Comparison of ENCODE assay signal across 13 cellular contexts in genomic region chr6:11276228-11276627, GRCh38. TPM values are rescaled to one million over a fixed set of nuclear protein-coding genes. Genes with fewer than 3 reads are reported as not detected.
DNase-seq lines count a peak whose midpoint lies in the region; ATAC-seq, FAIRE-seq and TF ChIP-seq lines count a peak whose summit lies in the region.
"Had no signal": no experiment of that assay in that cellular context is flagged by ENCODE, and none has a peak within 500 bp of the region (broad histone marks: within the 10 kb centered on the region; RNA-seq: fewer than 3 reads in every experiment).

No MANE protein-coding gene starts in this region.

- in situ Hi-C loops in HepG2 (cut with HindIII; ENCODE audit: extremely low pct_ligation_motif_present, low pct_unique_long_range_greater_than_20kb): no loop called here
- in situ Hi-C loops in mammary epithelial cell (cut with MboI; ENCODE audit: low sequenced_read_pairs in 2 of 2): no loop called here

- TF ChIP-seq CTCF in HepG2 (CRISPR knock-in tag; IDR thresholded peaks at IDR 0.05) (no peak), right lobe of liver (IDR thresholded peaks at IDR 0.05) (no peak), WTC11 (IDR thresholded peaks at IDR 0.05) (no peak), upper lobe of right lung (IDR thresholded peaks at IDR 0.05) (no peak), mammary epithelial cell (conservative IDR thresholded peaks at IDR 0.05 in 1 of 2, IDR thresholded peaks at IDR 0.05 in 1 of 2; ENCODE audit: extremely low read depth in 1 of 2, insufficient read depth in 1 of 2, low read depth in 1 of 2, low read length in 2 of 2) (no peak)

- dilution Hi-C loops in mammary epithelial cell (cut with HindIII; ENCODE audit: low sequenced_read_pairs): no loop called here

- no peak overlapping the region for H3K18ac ChIP-seq in mesenchymal stem cell (ENCODE audit: low read depth in 1 of 2, low read length in 2 of 2)

- BruUV-seq in HepG2 (replicated peaks; lab: Mats Ljungman, UMichigan) (no TSS peak), mammary epithelial cell (replicated peaks; lab: Mats Ljungman, UMichigan) (no TSS peak)

- H3K4me3 Mint-ChIP-seq in WTC11: no peak overlapping the region

- no peaks in the 10 kb centered on the region for H3K36me3 Mint-ChIP-seq in WTC11

- no peaks in the 10 kb centered on the region for H3K79me1 ChIP-seq in mesenchymal stem cell (replicated peaks; ENCODE audit: low read length, poor library complexity, severe bottlenecking)

- H2AFZ ChIP-seq in HepG2 (ENCODE audit: low read length): no peak overlapping the region
- no peak overlapping the region for H2AFZ ChIP-seq in mesenchymal stem cell (ENCODE audit: low read depth, low read length)
- H2AFZ ChIP-seq in mammary epithelial cell (ENCODE audit: low read depth, low read length): no peak overlapping the region

- H3K14ac ChIP-seq in mesenchymal stem cell (ENCODE audit: low read length in 2 of 2): no peak overlapping the region

- no peak for DNase-seq in HepG2 (ENCODE audit: low spot score)
- no peak for DNase-seq in right lobe of liver
- no peak for DNase-seq in WTC11 (ENCODE audit: low spot score)
- no peak for DNase-seq in mesenchymal stem cell
- DNase-seq in upper lobe of right lung: no peak
- DNase-seq in mammary epithelial cell: no peak
- DNase-seq in ureter (ENCODE audit: low spot score): no peak
- DNase-seq: MG63, NCI-H187, NCI-H446 treated with DMSO at 0.1 percent for 48 hours had no signal

- H4K20me1 ChIP-seq in HepG2 (ENCODE audit: insufficient read depth, low read length) (no peaks in the 10 kb centered on the region), mammary epithelial cell (ENCODE audit: insufficient read depth, low read length) (no peaks in the 10 kb centered on the region)

- no peak overlapping the region for H2BK120ac ChIP-seq in mesenchymal stem cell (ENCODE audit: low read depth, low read length)

- H3K4me1 ChIP-seq in HepG2 (ENCODE audit: insufficient read depth, low read length) (peaks cover 70% of the 10 kb centered on the region), right lobe of liver (peaks cover 0 to 12% (median 0%) of the 10 kb centered on the region in 4 donors), mesenchymal stem cell (ENCODE audit: control insufficient read depth, insufficient read depth, low read depth, low read length) (peaks cover 18% of the 10 kb centered on the region), upper lobe of right lung (peaks cover 65% of the 10 kb centered on the region), mammary epithelial cell (ENCODE audit: insufficient read depth, low read length) (peaks cover 22% of the 10 kb centered on the region)

- peak overlapping the region; percentile 55; the same call in 1 of the 2 replicates for H3K27ac Mint-ChIP-seq in WTC11

- H3K4me1 Mint-ChIP-seq in WTC11: peaks cover 40% of the 10 kb centered on the region

- no peaks in the 10 kb centered on the region for H3K79me2 ChIP-seq in HepG2 (ENCODE audit: insufficient read depth, low read length)
- no peaks in the 10 kb centered on the region for H3K79me2 ChIP-seq in mammary epithelial cell (ENCODE audit: insufficient read depth, low read length)

- TF ChIP-seq RAD21 in HepG2 (CRISPR knock-in tag; IDR thresholded peaks at IDR 0.05): no peak

- TF ChIP-seq EP300 in HepG2 (IDR thresholded peaks at IDR 0.05; ENCODE audit: low read depth in 2 of 2, low read length in 2 of 2) (no peak), HepG2 (CRISPR knock-in tag; IDR thresholded peaks at IDR 0.05; ENCODE audit: borderline replicate concordance) (no peak)

- no peak overlapping the region for H3K9ac ChIP-seq in HepG2 (ENCODE audit: insufficient read depth, low read depth, low read length)
- H3K9ac ChIP-seq in mesenchymal stem cell (ENCODE audit: low read length): no peak overlapping the region
- no peak overlapping the region for H3K9ac ChIP-seq in mammary epithelial cell (ENCODE audit: insufficient read depth, low read length)

- WGBS in HepG2 (ENCODE audit: low lambda C conversion rate): 96% methylated on average over 8 of the region's 8 CpGs
- 97% methylated on average over 7 of the region's 8 CpGs for WGBS in right lobe of liver (ENCODE audit: insufficient coverage, low coverage, low lambda C conversion rate, missing lambda C conversion rate)
- WGBS in mesenchymal stem cell: 95% methylated on average over 8 of the region's 8 CpGs
- 98% methylated on average over 8 of the region's 8 CpGs for WGBS in mammary epithelial cell (ENCODE audit: low coverage, missing lambda C conversion rate)

- H3K4me2 ChIP-seq in HepG2 (ENCODE audit: low read depth, low read length) (0 out of 2 replicates have a peak overlapping the region, but pooled peaks have one; percentile 45), mesenchymal stem cell (ENCODE audit: low read length, poor library complexity, severe bottlenecking) (no peak overlapping the region), mammary epithelial cell (ENCODE audit: insufficient read depth, low read depth, low read length) (no peak overlapping the region)

- H3K4ac ChIP-seq in mesenchymal stem cell (ENCODE audit: low read depth in 1 of 2, low read length in 2 of 2): no peak overlapping the region

- no peaks in the 10 kb centered on the region for H3K27me3 Mint-ChIP-seq in WTC11 (ENCODE audit: low read depth)

- no peak overlapping the region for H2BK15ac ChIP-seq in mesenchymal stem cell (ENCODE audit: low read depth, poor library complexity, severe bottlenecking)

- H3K4me3 ChIP-seq in HepG2 (replicated peaks in 1 of 3; ENCODE audit: insufficient read depth in 1 of 3, low read depth in 2 of 3, low read length in 3 of 3): no peak overlapping the region
- no peak overlapping the region for H3K4me3 ChIP-seq in right lobe of liver
- no peak overlapping the region for H3K4me3 ChIP-seq in mesenchymal stem cell (ENCODE audit: insufficient read depth in 1 of 2, low read depth in 1 of 2, low read length in 2 of 2)
- no peak overlapping the region for H3K4me3 ChIP-seq in upper lobe of right lung
- no peak overlapping the region for H3K4me3 ChIP-seq in mammary epithelial cell (replicated peaks in 1 of 3; ENCODE audit: insufficient read depth in 1 of 3, low read depth in 2 of 3, low read length in 3 of 3)
- H3K4me3 ChIP-seq: HAP-1, MG63 had no signal

- H3K9me3 ChIP-seq in HepG2 (ENCODE audit: low read length) (no peaks in the 10 kb centered on the region), right lobe of liver (no peaks in the 10 kb centered on the region), mesenchymal stem cell (ENCODE audit: control insufficient read depth, low read length) (no peaks in the 10 kb centered on the region), upper lobe of right lung (no peaks in the 10 kb centered on the region), mammary epithelial cell (replicated peaks; ENCODE audit: insufficient read depth, low read length) (no peaks in the 10 kb centered on the region)
- H3K9me3 ChIP-seq: HAP-1, MG63 had no signal

- ATAC-seq in HepG2 (peak; percentile 10; the same call in 1 of the 3 replicates), right lobe of liver (no peak), WTC11 (no peak), upper lobe of right lung (no peak), HG02973 (IDR thresholded peaks at IDR 0.05; ENCODE audit: unreplicated experiment) (no peak)

- H2BK5ac ChIP-seq in mesenchymal stem cell (ENCODE audit: low read depth, low read length, poor library complexity, severe bottlenecking): no peak overlapping the region

- CTCF ChIA-PET in HepG2 (lab: Yijun Ruan, JAX; ENCODE audit: low intra/inter-chr PET ratio, low total read pairs): no interaction called here
- CTCF ChIA-PET in WTC11 (lab: Charles Lee): interaction anchor here (1.6 kb wide), 2 partner anchors 34 to 106 kb away, joined by 3 to 6 read pairs; no protein-coding TSS in a partner anchor
- CTCF ChIA-PET in mammary epithelial cell (lab: Charles Lee; ENCODE audit: low non-redundant PET): no interaction called here

- peak overlapping the region; percentile 43 for H4K91ac ChIP-seq in mesenchymal stem cell (ENCODE audit: low read length)

- POLR2A ChIA-PET in HepG2 (lab: Yijun Ruan, JAX): interaction anchor here (1.3 to 3.5 kb wide), 8 partner anchors 13 to 91 kb away, joined by 3 to 18 read pairs (median 8); partner anchors contain the start of gene NEDD9
- POLR2A ChIA-PET in WTC11 (lab: Charles Lee): interaction anchor here (2.2 kb wide), 1 partner anchor 34 kb away, joined by 10 read pairs; no protein-coding TSS in a partner anchor

- TF ChIP-seq POLR2A in HepG2 (IDR thresholded peaks at IDR 0.05; ENCODE audit: insufficient read depth in 1 of 2, low read depth in 2 of 2, low read length in 2 of 2): no peak
- TF ChIP-seq POLR2A in right lobe of liver (IDR thresholded peaks at IDR 0.05): no peak

- H3K36me3 ChIP-seq in HepG2 (replicated peaks in 1 of 2; ENCODE audit: control insufficient read depth in 1 of 2, insufficient read depth in 2 of 2, low read length in 2 of 2) (no peaks in the 10 kb centered on the region), right lobe of liver (no peaks in the 10 kb centered on the region), mesenchymal stem cell (ENCODE audit: control insufficient read depth in 1 of 2, insufficient read depth in 2 of 2, low read depth in 1 of 2, low read length in 2 of 2) (no peaks in the 10 kb centered on the region), upper lobe of right lung (no peaks in the 10 kb centered on the region), mammary epithelial cell (ENCODE audit: insufficient read depth, low read length) (no peaks in the 10 kb centered on the region)
- H3K36me3 ChIP-seq: HAP-1, MG63 had no signal

- H2BK12ac ChIP-seq in mesenchymal stem cell (ENCODE audit: low read length in 2 of 2): peak overlapping the region in 1 of 2 experiments; percentile 69

- intact Hi-C loops in HepG2 (cut with micrococcal nuclease; ENCODE audit: unreplicated experiment) (loop anchor here (2.0 kb wide), 2 partner anchors 43 to 91 kb away; partner anchors contain the start of gene NEDD9), right lobe of liver (cut with DNase I) (loop anchor here in 1 of 2 donors (5.0 kb wide), 1 partner anchor 151 kb away; no protein-coding TSS in a partner anchor), upper lobe of right lung (cut with DNase I) (no loop called here), mammary epithelial cell (cut with micrococcal nuclease) (loop anchor here (5.0 kb wide), 1 partner anchor 41 kb away; no protein-coding TSS in a partner anchor)

- H3K27me3 ChIP-seq in HepG2 (ENCODE audit: control insufficient read depth in 1 of 2, insufficient read depth in 2 of 2, low read length in 2 of 2) (no peaks in the 10 kb centered on the region), right lobe of liver (no peaks in the 10 kb centered on the region), mesenchymal stem cell (ENCODE audit: control insufficient read depth in 1 of 2, insufficient read depth in 1 of 2, low read length in 2 of 2) (no peaks in the 10 kb centered on the region), upper lobe of right lung (no peaks in the 10 kb centered on the region), mammary epithelial cell (ENCODE audit: insufficient read depth, low read length) (no peaks in the 10 kb centered on the region)
- H3K27me3 ChIP-seq: MG63 had no signal

- peak overlapping the region; percentile 5 for H2AK5ac ChIP-seq in mesenchymal stem cell (ENCODE audit: low read length, severe bottlenecking)

- H3K27ac ChIP-seq in HepG2 (ENCODE audit: extremely low read length, insufficient read depth, low read length) (no peak overlapping the region), right lobe of liver (no peak overlapping the region), mesenchymal stem cell (ENCODE audit: low read length, poor library complexity, severe bottlenecking) (peak overlapping the region; percentile 84), upper lobe of right lung (peak overlapping the region; percentile 68), mammary epithelial cell (ENCODE audit: insufficient read depth, low read depth, low read length) (no peak overlapping the region)

- H4K8ac ChIP-seq in mesenchymal stem cell (ENCODE audit: low read length): no peak overlapping the region

- no peak for FAIRE-seq in HepG2 (lab: Jason Lieb, UNC)

- H3K9me3 Mint-ChIP-seq in WTC11: no peaks in the 10 kb centered on the region; the same call in 1 of the 2 replicates
- H3K9me3 Mint-ChIP-seq: activated T-helper 2 cell treated with anti-CD3 and anti-CD28 coated beads, Interferon-gamma antibody, Interleukin-2, Interleukin-4, amounts not matched to agents 10 μg/mL and 5 μg/mL and 100 μg/mL, durations not matched to agents 14 hours and 24 hours and 36 hours had no signal

- H3K23ac ChIP-seq in mesenchymal stem cell (ENCODE audit: low read length in 2 of 2): no peak overlapping the region

RNA-seq across cellular contexts. Expression of gene NEDD9, which starts 43.8 kb away (rescaled TPM):
- total RNA-seq in HepG2 (2016; rRNA removed; fragmentation: Illumina TruSeq; extraction: Trizol) (27.1 and 31.4 TPM in 2 replicates), right lobe of liver (10 to 100 TPM in 4 of 6 experiments, 1 to 10 TPM in 2; 5.1 to 59.8 (median 26.2) TPM), WTC11 (2021) (7.0 to 9.8 TPM (median 8.3 TPM) in 3 replicates), upper lobe of right lung (194 TPM), mammary epithelial cell (10 to 100 TPM in 1 of 2 donors, 1 to 10 TPM in 1; 7.8 to 69.7 TPM), ureter (65.8 TPM)
- total RNA-seq in HepG2 (2016; cell fraction: cytosol; rRNA removed; fragmentation: Illumina TruSeq; extraction: Trizol; ENCODE audit: low read depth): 3.1 and 3.2 TPM in 2 replicates
- total RNA-seq in HepG2 (2016; cell fraction: insoluble cytoplasmic fraction; rRNA removed; fragmentation: Illumina TruSeq; extraction: Trizol): 25.2 and 29.8 TPM in 2 replicates
- total RNA-seq in HepG2 (2016; cell fraction: membrane; rRNA removed; fragmentation: Illumina TruSeq; extraction: Trizol): 11.6 and 12.3 TPM in 2 replicates
- total RNA-seq in HepG2 (2016; cell fraction: nucleus; rRNA removed; fragmentation: Illumina TruSeq; extraction: Trizol): 24.2 and 25.4 TPM in 2 replicates
- polyA plus RNA-seq in HepG2 (2011; rRNA removed) (363 and 389 TPM in 2 replicates), mammary epithelial cell (4.8 TPM)
- 249 and 284 TPM in 2 replicates for polyA plus RNA-seq in HepG2 (2011; cell fraction: cytosol; rRNA removed)
- polyA plus RNA-seq in HepG2 (2011; cell fraction: nucleus; rRNA removed): 241 and 254 TPM in 2 replicates
- 141 and 166 TPM in 2 replicates for polyA plus RNA-seq in HepG2 (2012)
- polyA plus RNA-seq in HepG2 (2016; cell fraction: cytosol; fragmentation: Illumina TruSeq; extraction: Trizol; ENCODE audit: low read depth): 1.5 and 2.0 TPM in 2 replicates
- 26.5 and 29.0 TPM in 2 replicates for polyA plus RNA-seq in HepG2 (2016; cell fraction: insoluble cytoplasmic fraction; fragmentation: Illumina TruSeq; extraction: Trizol; ENCODE audit: low read depth)
- 4.0 and 4.8 TPM in 2 replicates for polyA plus RNA-seq in HepG2 (2016; cell fraction: membrane; fragmentation: Illumina TruSeq; extraction: Trizol; ENCODE audit: low read depth)
- 28.0 and 29.7 TPM in 2 replicates for polyA plus RNA-seq in HepG2 (2016; cell fraction: nucleus; fragmentation: Illumina TruSeq; extraction: Trizol; ENCODE audit: insufficient read depth, low read depth)
- 3.4 and 577 TPM in 2 replicates for polyA minus RNA-seq in HepG2 (2011; rRNA and poly(A)+ RNA removed; ENCODE audit: low replicate concordance)
- 263 and 295 TPM in 2 replicates for polyA minus RNA-seq in HepG2 (2011; cell fraction: cytosol; rRNA and poly(A)+ RNA removed)
- 268 and 334 TPM in 2 replicates for polyA minus RNA-seq in HepG2 (2011; cell fraction: nucleus; rRNA and poly(A)+ RNA removed)
- 6.1 TPM for polyA plus RNA-seq in mesenchymal stem cell (2013, experiment 1 of 2)
- polyA plus RNA-seq in mesenchymal stem cell (2013, experiment 2 of 2): 6.1 TPM
- polyA minus RNA-seq in mammary epithelial cell: 3.5 TPM

Comparison
In these comparisons a context has a peak if more than half of its experiments do, and no peak if none do; other contexts are left out.
1. H3K27ac ChIP-seq: peak in mesenchymal stem cell (single experiment) and upper lobe of right lung (single experiment); none in HepG2 (single experiment), right lobe of liver (0 of 3) and mammary epithelial cell (single experiment).
2. Of the 50 proteins assayed by ChIP-seq in both HepG2 and WTC11: peak only in HepG2: ELF4; only in WTC11: none; in both: none; in neither: 49.